ENCODE assay signal across 33 cellular contexts in genomic region chr12:27787559-27787958, GRCh38. TPM values are rescaled to one million over a fixed set of nuclear protein-coding genes. Genes with fewer than 3 reads are reported as not detected.
DNase-seq lines count a peak whose midpoint lies in the region; ATAC-seq and TF ChIP-seq lines count a peak whose summit lies in the region.
"Had no signal": no experiment of that assay in that cellular context is flagged by ENCODE, and none has a peak within 500 bp of the region (broad histone marks: within the 10 kb centered on the region; RNA-seq: fewer than 3 reads in every experiment).

No MANE protein-coding gene starts in this region.

- H2BK12ac ChIP-seq in trophoblast cell (ENCODE audit: low read length) = no peak overlapping the region

- no peak overlapping the region for H3K23ac ChIP-seq in trophoblast cell (ENCODE audit: low read length)

- H3K79me2 ChIP-seq in Karpas-422 (ENCODE audit: low read length) (peaks cover 85% of the 10 kb centered on the region), trophoblast cell (ENCODE audit: control insufficient read depth, insufficient read depth, low read length, poor library complexity) (no peaks in the 10 kb centered on the region)

- H4K91ac ChIP-seq in trophoblast cell (ENCODE audit: low read depth, low read length) = no peak overlapping the region

- H3K4me2 ChIP-seq in Karpas-422 (ENCODE audit: low read depth, low read length, poor library complexity, severe bottlenecking) (no peak overlapping the region), trophoblast cell (ENCODE audit: low read length) (no peak overlapping the region)
- H3K4me2 ChIP-seq: A549, hepatocyte had no signal

- H3K9me3 ChIP-seq in Karpas-422 (ENCODE audit: low read length) = no peaks in the 10 kb centered on the region
- no peaks in the 10 kb centered on the region for H3K9me3 ChIP-seq in trophoblast cell (ENCODE audit: insufficient read depth, low read depth, low read length)
- H3K9me3 ChIP-seq: A549, HAP-1, upper lobe of right lung had no signal

- H3K18ac ChIP-seq in trophoblast cell (ENCODE audit: low read length) = no peak overlapping the region

- no peak overlapping the region for H4K8ac ChIP-seq in trophoblast cell (ENCODE audit: low read depth, low read length)

- no peak overlapping the region for H3K27ac ChIP-seq in Karpas-422 (ENCODE audit: low read length)
- H3K27ac ChIP-seq in trophoblast cell (ENCODE audit: low read depth, low read length) = no peak overlapping the region
- H3K27ac ChIP-seq: A549, cardiac muscle cell, coronary artery, hepatocyte, upper lobe of right lung, VCaP had no signal

- no peak overlapping the region for H2AK5ac ChIP-seq in trophoblast cell (ENCODE audit: low read length)

- H2BK120ac ChIP-seq in trophoblast cell (ENCODE audit: insufficient read depth, low read length, poor library complexity) = no peak overlapping the region

- H3K4ac ChIP-seq in trophoblast cell (ENCODE audit: low read depth, low read length) = peak overlapping the region; percentile 4

- H2BK5ac ChIP-seq in trophoblast cell (ENCODE audit: low read depth, low read length, poor library complexity) = no peak overlapping the region

- peaks cover 13% of the 10 kb centered on the region for H3K4me1 ChIP-seq in Karpas-422 (ENCODE audit: low read length)
- H3K4me1 ChIP-seq in trophoblast cell (ENCODE audit: control insufficient read depth in 1 of 2, insufficient read depth in 2 of 2, low read length in 2 of 2) = no peaks in the 10 kb centered on the region

- no peak overlapping the region for H3K4me3 ChIP-seq in AG10803 (ENCODE audit: low read length)
- no peak overlapping the region for H3K4me3 ChIP-seq in Karpas-422 (ENCODE audit: low read length)
- no peak overlapping the region for H3K4me3 ChIP-seq in trophoblast cell (ENCODE audit: low read depth, low read length)
- H3K4me3 ChIP-seq: A549, cardiac muscle cell, coronary artery, HAP-1, hepatocyte, lung, upper lobe of right lung had no signal

- H3K14ac ChIP-seq in trophoblast cell (ENCODE audit: low read length) = no peak overlapping the region

- WGBS in trophoblast cell (ENCODE audit: extremely low coverage, insufficient coverage, insufficient read length) = no CpG with 5 or more reads among the region's 2 CpGs

- H3K27me3 ChIP-seq in Karpas-422 (ENCODE audit: low read length) (no peaks in the 10 kb centered on the region), trophoblast cell (ENCODE audit: insufficient read depth, low read length) (no peaks in the 10 kb centered on the region)
- H3K27me3 ChIP-seq: cardiac muscle cell, hepatocyte, upper lobe of right lung had no signal

- no peak overlapping the region for H3K9ac ChIP-seq in Karpas-422 (ENCODE audit: low read length)
- no peak overlapping the region for H3K9ac ChIP-seq in trophoblast cell (ENCODE audit: low read length)

- no peak for ATAC-seq in HG03520 (IDR thresholded peaks at IDR 0.05; ENCODE audit: unreplicated experiment)
- no peak for ATAC-seq in HG03460 (IDR thresholded peaks at IDR 0.05; ENCODE audit: unreplicated experiment)
- ATAC-seq: A549; activated CD8-positive, alpha-beta T cell treated with anti-CD3 and anti-CD28 coated beads, Interleukin-2, amount 10 ng/mL, durations not matched to agents 7 days and 5 days; activated naive CD4-positive, alpha-beta T cell treated with anti-CD3 and anti-CD28 coated beads, Interleukin-2, amount 50 U/mL, for 72 hours; left cardiac atrium; natural killer cell treated with Interleukin-12 subunit alpha and Interleukin-12 subunit beta and Interleukin-15 and Interleukin-18, amount 100 ng/mL, for 72 hours; stimulated activated naive B cell treated with anti-CD40 and anti-IgM and Interleukin-4, amounts not matched to agents 10 μg/mL and 1 μg/mL and 100 μg/mL, for 72 hours; upper lobe of right lung had no signal

- H4K20me1 ChIP-seq in Karpas-422 (ENCODE audit: insufficient read depth, low read depth, low read length) = no peaks in the 10 kb centered on the region

- no peaks in the 10 kb centered on the region for H3K79me1 ChIP-seq in trophoblast cell (ENCODE audit: low read length)

- TF ChIP-seq CTCF in AG10803 (conservative IDR thresholded peaks at IDR 0.05; ENCODE audit: low read length) = no peak

- H2AFZ ChIP-seq in Karpas-422 (ENCODE audit: low read length) = no peak overlapping the region
- H2AFZ ChIP-seq in trophoblast cell (ENCODE audit: insufficient read depth, low read length, poor library complexity) = no peak overlapping the region
- H2AFZ ChIP-seq: hepatocyte had no signal

- DNase-seq in AG10803 (ENCODE audit: low read depth) (peak; percentile 51), Karpas-422 (peak; percentile 36), fibroblast of gingiva (ENCODE audit: low read depth) (peak; percentile 14), trophoblast cell (no peak), hippocampal formation (lab: John Stamatoyannopoulos, UW) (no peak), T-helper 9 cell (no peak)
- DNase-seq: activated CD4-positive, alpha-beta T cell treated with anti-CD3 and anti-CD28 coated beads for 4 hours; activated CD8-positive, alpha-beta T cell treated with anti-CD3 and anti-CD28 coated beads, Interleukin-2, amount 10 ng/mL, durations not matched to agents 7 days and 5 days; aorta; effector CD8-positive, alpha-beta T cell; erythroblast; left cardiac atrium; NCI-H1048; NCI-H446 treated with DMSO at 0.1 percent for 48 hours; NCI-H774; small intestine; stimulated activated naive B cell treated with anti-CD40 and anti-IgM and Interleukin-4, amounts not matched to agents 10 μg/mL and 1 μg/mL and 100 μg/mL, for 72 hours; T1000; upper lobe of right lung had no signal

- H3K36me3 ChIP-seq in Karpas-422 (ENCODE audit: insufficient read depth, low read length) = peaks cover 19% of the 10 kb centered on the region; the same call in 1 of the 2 replicates
- H3K36me3 ChIP-seq in trophoblast cell (ENCODE audit: control insufficient read depth in 1 of 2, insufficient read depth in 2 of 2, low read length in 2 of 2) = peaks cover 12 to 16% of the 10 kb centered on the region in 2 experiments
- H3K36me3 ChIP-seq: cardiac muscle cell had no signal

- no peak overlapping the region for H4K12ac ChIP-seq in trophoblast cell (ENCODE audit: low read depth, low read length)

- H3K9me2 ChIP-seq in Karpas-422 (replicated peaks; ENCODE audit: insufficient read depth, low read length) = no peaks in the 10 kb centered on the region

RNA-seq across cellular contexts. Expression of gene MANSC4, which starts 7.5 kb away (rescaled TPM):
- not detected in 2 replicates for total RNA-seq in Karpas-422 (2014; rRNA removed; shearing (Covaris generic); ENCODE audit: low replicate concordance)
- polyA plus RNA-seq in trophoblast cell (2013) = 0.08 and 0.10 TPM in 2 replicates
- total RNA-seq: activated CD8-positive, alpha-beta T cell treated with anti-CD3 and anti-CD28 coated beads, Interleukin-2, amount 10 ng/mL, durations not matched to agents 7 days and 5 days; activated naive CD4-positive, alpha-beta T cell treated with anti-CD3 and anti-CD28 coated beads, Interleukin-2, amount 50 U/mL, for 72 hours; aorta; cardiac muscle cell; left cardiac atrium; lung; mucosa of gallbladder; natural killer cell treated with Interleukin-12 subunit alpha and Interleukin-12 subunit beta and Interleukin-15 and Interleukin-18, amount 100 ng/mL, for 72 hours; osteoblast; upper lobe of right lung had no signal
- polyA plus RNA-seq: BJ, cardiac muscle cell, hepatocyte, lung, small intestine had no signal

RNA-seq across cellular contexts. Expression of gene KLHL42, which starts 7.5 kb away (rescaled TPM):
- 23.7 and 43.9 TPM in 2 replicates for total RNA-seq in Karpas-422 (2014; rRNA removed; shearing (Covaris generic); ENCODE audit: low replicate concordance)
- 13.1 TPM in 2 replicates for polyA plus RNA-seq in trophoblast cell (2013)

Comparison
In these comparisons a context has a peak if more than half of its experiments do, and no peak if none do; other contexts are left out.
1. DNase-seq: peak in AG10803 (single experiment), Karpas-422 (single experiment) and fibroblast of gingiva (single experiment); none in trophoblast cell (0 of 2), hippocampal formation (0 of 2) and T-helper 9 cell (single experiment).